21 cellular contexts compared by ENCODE assay signal in the genomic region with DNA sequence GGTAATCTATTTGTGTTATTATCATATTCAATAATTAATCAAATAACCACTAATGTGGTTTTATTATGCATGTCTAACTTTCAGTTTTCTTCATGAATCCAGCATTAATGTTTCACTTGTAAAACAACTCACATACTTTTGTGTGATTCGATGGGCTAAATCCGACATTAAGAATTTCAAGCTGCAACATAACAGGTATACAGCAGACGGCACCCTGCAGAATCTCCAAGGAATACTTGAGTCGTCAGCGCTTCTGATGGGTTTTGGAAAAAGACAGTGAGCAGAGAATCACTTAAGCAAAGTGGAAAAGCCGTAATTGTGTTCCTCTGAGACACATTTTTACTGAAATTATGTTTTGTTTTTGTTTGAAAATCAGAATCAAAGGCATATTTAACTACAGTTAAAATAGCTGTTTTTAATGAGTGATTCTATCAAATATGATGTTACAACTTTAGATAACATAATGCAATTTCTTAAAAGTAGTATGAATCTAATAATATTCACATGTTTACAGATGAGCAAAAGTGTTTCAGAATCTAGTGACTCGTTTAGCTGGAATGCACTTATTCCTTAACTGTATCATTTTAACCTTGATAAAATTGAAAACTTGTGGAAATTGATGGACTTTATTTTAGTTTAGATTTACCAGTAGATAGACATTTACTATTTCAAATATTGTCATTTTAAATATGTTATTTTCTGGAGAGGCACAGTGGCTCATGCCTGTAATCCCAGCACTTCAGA.
DNase-seq lines count a peak whose midpoint lies in the region; TF ChIP-seq lines count a peak whose summit lies in the region.
"Had no signal": no experiment of that assay in that cellular context is flagged by ENCODE, and none has a peak within 500 bp of the region (broad histone marks: within the 10 kb centered on the region; RNA-seq: fewer than 3 reads in every experiment).

No MANE protein-coding gene starts in this region.

- TF ChIP-seq CTCF in VCaP (conservative IDR thresholded peaks at IDR 0.05) (peak; percentile 51), epithelial cell of esophagus (IDR thresholded peaks at IDR 0.05; ENCODE audit: insufficient read depth, low read depth, low read length, missing control alignments) (no peak)

- H3K27ac ChIP-seq in VCaP = no peak overlapping the region
- H3K27ac ChIP-seq: GM23248, KMS-11 had no signal

- H3K4me3 ChIP-seq in epithelial cell of esophagus (ENCODE audit: low read length) = no peak overlapping the region
- H3K4me3 ChIP-seq: GM12878, GM23248 had no signal

- peak; percentile 48 for DNase-seq in NCI-H82 (lab: John Stamatoyannopoulos, UW)
- DNase-seq in NCI-H82 treated with DMSO at 0.1 percent for 48 hours (lab: John Stamatoyannopoulos, UW; ENCODE audit: unreplicated experiment) = no peak
- DNase-seq in epithelial cell of esophagus (ENCODE audit: low read depth) = peak; percentile 12
- DNase-seq in putamen (ENCODE audit: low spot score) = peak; percentile 4
- no peak for DNase-seq in ecto neural progenitor cell (ENCODE audit: low spot score)
- no peak for DNase-seq in T-helper 2 cell
- no peak for DNase-seq in NCI-H146 treated with DMSO at 0.1 percent for 48 hours (lab: John Stamatoyannopoulos, UW; ENCODE audit: unreplicated experiment)
- DNase-seq: 8988T; Calu3; CD4-positive, alpha-beta memory T cell; DMS79 treated with DMSO at 0.1 percent for 48 hours; GM23248; NCI-H1092; NCI-H146; NCI-H2081 treated with DMSO at 0.1 percent for 48 hours; NCI-H226; NCI-H524 treated with DMSO at 0.1 percent for 48 hours; SIG-M5 had no signal

Comparison
In these comparisons a context has a peak if more than half of its experiments do, and no peak if none do; other contexts are left out.
1. DNase-seq: peak in NCI-H82 (single experiment), epithelial cell of esophagus (single experiment) and putamen (single experiment); none in NCI-H82 treated with DMSO at 0.1 percent for 48 hours (single experiment), ecto neural progenitor cell (single experiment), T-helper 2 cell (0 of 5) and NCI-H146 treated with DMSO at 0.1 percent for 48 hours (single experiment).